ENCODE assay signal across 22 cellular contexts in genomic region chr6:127460465-127460864, GRCh38. TPM values are rescaled to one million over a fixed set of nuclear protein-coding genes. Genes with fewer than 3 reads are reported as not detected.
"Had no signal": no experiment of that assay in that cellular context is flagged by ENCODE, and none has a peak within 500 bp of the region (broad histone marks: within the 10 kb centered on the region; RNA-seq: fewer than 3 reads in every experiment).

No MANE protein-coding gene starts in this region.

- H3K4me1 ChIP-seq: prostate gland had no signal

- H3K27ac ChIP-seq: lower lobe of right lung, thyroid gland had no signal

- H3K4me1 Mint-ChIP-seq: activated B cell treated with CpG ODN at 0.5 μM for 24 hours; activated naive CD4-positive, alpha-beta T cell treated with anti-CD3 and anti-CD28 coated beads, Interleukin-2, amount 50 U/mL, for 24 hours; stimulated activated memory B cell treated with anti-CD40 and anti-IgM and Interleukin-4, amounts not matched to agents 10 μg/mL and 1 μg/mL and 100 μg/mL, for 72 hours had no signal

- DNase-seq: activated B cell treated with CpG ODN at 0.5 μM for 24 hours; activated CD4-positive, alpha-beta T cell treated with anti-CD3 and anti-CD28 coated beads for 4 hours; activated CD8-positive, alpha-beta memory T cell treated with anti-CD3 and anti-CD28 coated beads, Interleukin-2, amount 50 U/mL, for 4 hours; activated CD8-positive, alpha-beta T cell treated with anti-CD3 and anti-CD28 coated beads, Interleukin-2, amount 10 ng/mL, durations not matched to agents 7 days and 5 days; activated gamma-delta T cell; activated T-cell treated with anti-CD3 and anti-CD28 coated beads, Interleukin-2, amount 50 U/mL, for 48 hours; dermis blood vessel endothelial cell; effector memory CD4-positive, alpha-beta T cell; hypothalamus; islet precursor cell; lower lobe of right lung; occipital lobe; right cardiac atrium; stimulated activated CD4-positive, alpha-beta T cell treated with anti-CD3 and anti-CD28 coated beads, Interleukin-4, amount 100 ng/mL, for 24 hours; SW 1271; thyroid gland had no signal

- H3K27me3 Mint-ChIP-seq: activated naive CD4-positive, alpha-beta T cell treated with anti-CD3 and anti-CD28 coated beads, Interleukin-2, amount 50 U/mL, for 24 hours; stimulated activated memory B cell treated with anti-CD40 and anti-IgM and Interleukin-4, amounts not matched to agents 10 μg/mL and 1 μg/mL and 100 μg/mL, for 72 hours had no signal

- H3K9me3 ChIP-seq: lower lobe of right lung, prostate gland, thyroid gland had no signal

- H3K9me3 Mint-ChIP-seq: activated B cell treated with CpG ODN at 0.5 μM for 24 hours; activated naive CD4-positive, alpha-beta T cell treated with anti-CD3 and anti-CD28 coated beads, Interleukin-2, amount 50 U/mL, for 24 hours; mesothelial cell of epicardium; stimulated activated memory B cell treated with anti-CD40 and anti-IgM and Interleukin-4, amounts not matched to agents 10 μg/mL and 1 μg/mL and 100 μg/mL, for 72 hours had no signal

- H3K4me3 Mint-ChIP-seq: activated B cell treated with CpG ODN at 0.5 μM for 24 hours; activated CD8-positive, alpha-beta T cell treated with anti-CD3 and anti-CD28 coated beads, Interleukin-2, amount 10 ng/mL, durations not matched to agents 7 days and 5 days; activated naive CD4-positive, alpha-beta T cell treated with anti-CD3 and anti-CD28 coated beads, Interleukin-2, amount 50 U/mL, for 24 hours; mesothelial cell of epicardium; stimulated activated memory B cell treated with anti-CD40 and anti-IgM and Interleukin-4, amounts not matched to agents 10 μg/mL and 1 μg/mL and 100 μg/mL, for 72 hours had no signal

- FAIRE-seq: endothelial cell of umbilical vein had no signal

- H3K27me3 ChIP-seq: thyroid gland had no signal

- H3K36me3 Mint-ChIP-seq: mesothelial cell of epicardium; stimulated activated memory B cell treated with anti-CD40 and anti-IgM and Interleukin-4, amounts not matched to agents 10 μg/mL and 1 μg/mL and 100 μg/mL, for 72 hours had no signal

- H3K36me3 ChIP-seq: lower lobe of right lung, prostate gland, thyroid gland had no signal

- H3K4me3 ChIP-seq: lower lobe of right lung, prostate gland, smooth muscle cell, thyroid gland had no signal

- H3K27ac Mint-ChIP-seq: activated B cell treated with CpG ODN at 0.5 μM for 24 hours; activated CD8-positive, alpha-beta T cell treated with anti-CD3 and anti-CD28 coated beads, Interleukin-2, amount 10 ng/mL, durations not matched to agents 7 days and 5 days; activated naive CD4-positive, alpha-beta T cell treated with anti-CD3 and anti-CD28 coated beads, Interleukin-2, amount 50 U/mL, for 24 hours; mesothelial cell of epicardium; stimulated activated memory B cell treated with anti-CD40 and anti-IgM and Interleukin-4, amounts not matched to agents 10 μg/mL and 1 μg/mL and 100 μg/mL, for 72 hours had no signal

- ATAC-seq: activated CD8-positive, alpha-beta T cell treated with anti-CD3 and anti-CD28 coated beads, Interleukin-2, amount 10 ng/mL, durations not matched to agents 7 days and 5 days; lower lobe of right lung; right cardiac atrium; stimulated activated memory B cell treated with anti-CD40 and anti-IgM and Interleukin-4, amounts not matched to agents 10 μg/mL and 1 μg/mL and 100 μg/mL, for 72 hours had no signal

RNA-seq across cellular contexts. Expression of gene KIAA0408, which starts 1.3 kb away (rescaled TPM):
- total RNA-seq: endothelial cell of umbilical vein had no signal
- polyA plus RNA-seq: endothelial cell of umbilical vein had no signal
